In the genomic region with DNA sequence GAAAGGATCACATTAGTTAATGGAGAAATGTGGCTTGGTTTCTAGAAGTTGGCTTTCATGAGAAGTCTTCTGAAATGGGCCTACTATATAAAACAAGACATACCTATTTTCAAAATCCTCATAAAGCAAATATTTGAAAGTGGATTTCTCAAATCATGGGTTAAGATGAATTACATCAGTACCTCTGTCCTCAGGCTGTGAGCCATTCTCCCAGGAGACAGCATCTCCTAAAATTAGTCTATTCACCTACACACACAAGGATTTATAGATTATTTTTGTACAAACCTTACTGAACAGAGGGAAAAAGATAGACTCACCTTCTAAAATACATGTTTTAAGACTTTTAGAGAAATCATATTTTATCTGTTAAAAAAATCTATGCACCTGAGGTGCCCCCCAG, we compare ENCODE assay signal across 24 cellular contexts.
"Had no signal": no experiment of that assay in that cellular context is flagged by ENCODE, and none has a peak within 500 bp of the region (broad histone marks: within the 10 kb centered on the region; RNA-seq: fewer than 3 reads in every experiment).

No MANE protein-coding gene starts in this region.

- DNase-seq: stimulated activated CD4-positive, alpha-beta T cell treated with anti-CD3 and anti-CD28 coated beads, Interleukin-2, amount 100 ng/mL, for 48 hours; stimulated activated CD4-positive, alpha-beta T cell treated with anti-CD3 and anti-CD28 coated beads, Interleukin-4, amount 100 ng/mL, for 1 hour; stimulated activated CD4-positive, alpha-beta T cell treated with anti-CD3 and anti-CD28 coated beads, Interleukin-4, amount 100 ng/mL, for 24 hours; stimulated activated CD4-positive, alpha-beta T cell treated with anti-CD3 and anti-CD28 coated beads, Interleukin-4, amount 100 ng/mL, for 4 hours; stimulated activated CD8-positive, alpha-beta memory T cell treated with anti-CD3 and anti-CD28 coated beads, Interleukin-4, amount 100 ng/mL, for 48 hours; stimulated activated naive B cell treated with anti-CD40 and anti-IgM and Interleukin-4, amounts not matched to agents 10 μg/mL and 1 μg/mL and 100 μg/mL, for 72 hours; stimulated activated naive CD4-positive, alpha-beta T cell; stimulated activated naive CD4-positive, alpha-beta T cell treated with Interleukin-2 at 50 U/mL for 16 hours; stimulated activated naive CD8-positive, alpha-beta T cell treated with anti-CD3 and anti-CD28 coated beads, Interleukin-15, amount 100 ng/mL, for 72 hours; stimulated activated naive CD8-positive, alpha-beta T cell treated with anti-CD3 and anti-CD28 coated beads, Interleukin-15, Interleukin-2, amounts not matched to agents 100 U/mL and 50 U/mL, for 24 hours; stomach; substantia nigra; testis; thyroid gland; tibial artery; transverse colon; trophoblast cell; upper lobe of left lung; upper lobe of right lung; uterus had no signal

- H3K27ac ChIP-seq: stomach, suprapubic skin, testis, thoracic aorta, thyroid gland, tibial artery, tibial nerve, transverse colon, upper lobe of left lung, upper lobe of right lung, uterus, vagina had no signal
